ENCODE assay signal across 16 cellular contexts in the genomic region with DNA sequence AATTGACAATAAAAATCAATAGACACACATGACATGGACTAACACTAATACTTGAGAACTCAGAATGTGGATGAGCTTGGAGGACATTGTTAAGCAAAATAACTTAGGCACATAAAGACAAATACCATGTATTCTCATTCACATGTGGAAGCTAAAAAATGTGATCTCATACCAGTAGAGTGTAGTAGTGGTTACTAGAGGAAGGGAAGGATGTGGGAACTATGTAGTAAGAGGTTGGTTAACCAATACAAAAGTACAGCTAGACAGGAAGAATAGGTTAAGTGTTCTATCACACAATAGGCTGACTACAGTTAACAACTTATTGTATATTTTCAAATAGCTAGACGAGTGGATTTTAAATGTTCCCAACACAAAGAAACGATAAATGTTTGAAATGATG.
A peak's percentile ranks its signal among the peaks of the same experiment; 100 is the strongest.
DNase-seq lines count a peak whose midpoint lies in the region; ATAC-seq and TF ChIP-seq lines count a peak whose summit lies in the region.
"Had no signal": no experiment of that assay in that cellular context is flagged by ENCODE, and none has a peak within 500 bp of the region (broad histone marks: within the 10 kb centered on the region; RNA-seq: fewer than 3 reads in every experiment).

No MANE protein-coding gene starts in this region.

- H3K36me3 ChIP-seq in mammary epithelial cell (ENCODE audit: insufficient read depth, low read length) = no peaks in the 10 kb centered on the region
- H3K36me3 ChIP-seq: tibial nerve had no signal

- no peak overlapping the region for H3K27ac Mint-ChIP-seq in MCF 10A (ENCODE audit: low read depth, unreplicated experiment)
- H3K27ac Mint-ChIP-seq: brain had no signal

- no peak for TF ChIP-seq CTCF in mammary epithelial cell (conservative IDR thresholded peaks at IDR 0.05 in 1 of 2, IDR thresholded peaks at IDR 0.05 in 1 of 2; ENCODE audit: extremely low read depth in 1 of 2, insufficient read depth in 1 of 2, low read depth in 1 of 2, low read length in 2 of 2)
- TF ChIP-seq CTCF in MCF 10A (IDR thresholded peaks at IDR 0.05; ENCODE audit: unreplicated experiment) = no peak

- H3K9ac ChIP-seq in mammary epithelial cell (ENCODE audit: insufficient read depth, low read length) = no peak overlapping the region
- H3K9ac ChIP-seq: parathyroid adenoma had no signal

- H3K4me3 Mint-ChIP-seq in MCF 10A (ENCODE audit: unreplicated experiment) = no peak overlapping the region
- H3K4me3 Mint-ChIP-seq: brain had no signal

- intact Hi-C loops in mammary epithelial cell (cut with micrococcal nuclease) = no loop called here
- intact Hi-C loops in MCF 10A (cut with micrococcal nuclease) = no loop called here

- BruUV-seq in mammary epithelial cell (replicated peaks; lab: Mats Ljungman, UMichigan) (no TSS peak), MCF 10A (replicated peaks; lab: Mats Ljungman, UMichigan) (no TSS peak)

- H2AFZ ChIP-seq in mammary epithelial cell (ENCODE audit: low read depth, low read length) = no peak overlapping the region
- H2AFZ ChIP-seq: parathyroid adenoma had no signal

- H3K27me3 ChIP-seq in mammary epithelial cell (ENCODE audit: insufficient read depth, low read length) = no peaks in the 10 kb centered on the region
- H3K27me3 ChIP-seq: tibial nerve had no signal

- H3K9me3 ChIP-seq in mammary epithelial cell (replicated peaks; ENCODE audit: insufficient read depth, low read length) = no peaks in the 10 kb centered on the region
- H3K9me3 ChIP-seq: tibial nerve had no signal

- H3K79me2 ChIP-seq in mammary epithelial cell (ENCODE audit: insufficient read depth, low read length) = no peaks in the 10 kb centered on the region
- H3K79me2 ChIP-seq: parathyroid adenoma had no signal

- H3K36me3 Mint-ChIP-seq in MCF 10A (ENCODE audit: insufficient read depth, unreplicated experiment) = no peaks in the 10 kb centered on the region
- H3K36me3 Mint-ChIP-seq: brain had no signal

- CTCF ChIA-PET in mammary epithelial cell (lab: Charles Lee; ENCODE audit: low non-redundant PET) = no interaction called here
- CTCF ChIA-PET in MCF 10A (lab: Yijun Ruan, JAX) = no interaction called here

- no peaks in the 10 kb centered on the region for H3K4me1 ChIP-seq in mammary epithelial cell (ENCODE audit: insufficient read depth, low read length)
- H3K4me1 ChIP-seq: parathyroid adenoma, tibial nerve had no signal

- no peaks in the 10 kb centered on the region for H3K4me1 Mint-ChIP-seq in MCF 10A (ENCODE audit: insufficient read depth, unreplicated experiment)

- POLR2A ChIA-PET in MCF 10A (lab: Yijun Ruan, JAX) = no interaction called here

- H3K27ac ChIP-seq in mammary epithelial cell (ENCODE audit: insufficient read depth, low read depth, low read length) (no peak overlapping the region), caudate nucleus (ENCODE audit: low read depth, low read length) (no peak overlapping the region)
- H3K27ac ChIP-seq: parathyroid adenoma, tibial nerve had no signal

- dilution Hi-C loops in mammary epithelial cell (cut with HindIII; ENCODE audit: low sequenced_read_pairs) = no loop called here

- ATAC-seq in HG02884 (IDR thresholded peaks at IDR 0.05; ENCODE audit: unreplicated experiment) = no peak
- ATAC-seq: Panc1 had no signal

- no peak overlapping the region for H3K4me2 ChIP-seq in mammary epithelial cell (ENCODE audit: insufficient read depth, low read depth, low read length)

- H3K9me3 Mint-ChIP-seq in MCF 10A (ENCODE audit: unreplicated experiment) = no peaks in the 10 kb centered on the region

- in situ Hi-C loops in mammary epithelial cell (cut with MboI; ENCODE audit: low sequenced_read_pairs in 2 of 2) = no loop called here

- peak; percentile 26 for DNase-seq in mammary epithelial cell
- no peak for DNase-seq in MCF 10A (ENCODE audit: unreplicated experiment)
- peak; percentile 83 for DNase-seq in SKM-1 (lab: John Stamatoyannopoulos, UW; ENCODE audit: unreplicated experiment)
- DNase-seq in fibroblast of peridontal ligament (ENCODE audit: extremely low read depth) = peak; percentile 12
- DNase-seq in A172 (ENCODE audit: low spot score) = no peak
- DNase-seq in cerebellum (ENCODE audit: low spot score) = no peak
- DNase-seq in caudate nucleus (lab: John Stamatoyannopoulos, UW) = no peak
- DNase-seq: effector memory CD4-positive, alpha-beta T cell; Karpas-422; NCI-H2171 treated with DMSO at 0.1 percent for 48 hours; stimulated activated CD4-positive, alpha-beta T cell treated with anti-CD3 and anti-CD28 coated beads, Interleukin-15, amount 100 ng/mL, for 24 hours had no signal

- WGBS in mammary epithelial cell (ENCODE audit: low coverage, missing lambda C conversion rate) = 34% methylated on average over 2 of the region's 2 CpGs

- H3K4me3 ChIP-seq in mammary epithelial cell (replicated peaks in 1 of 3; ENCODE audit: insufficient read depth in 1 of 3, low read depth in 2 of 3, low read length in 3 of 3) = no peak overlapping the region
- H3K4me3 ChIP-seq: tibial nerve had no signal

- no peaks in the 10 kb centered on the region for H3K27me3 Mint-ChIP-seq in MCF 10A (ENCODE audit: insufficient read depth, unreplicated experiment)
- H3K27me3 Mint-ChIP-seq: brain had no signal

- H4K20me1 ChIP-seq in mammary epithelial cell (ENCODE audit: insufficient read depth, low read length) = no peaks in the 10 kb centered on the region

Comparison
In these comparisons a context has a peak if more than half of its experiments do, and no peak if none do; other contexts are left out.
1. DNase-seq: peak in mammary epithelial cell (single experiment), SKM-1 (single experiment) and fibroblast of peridontal ligament (single experiment); none in MCF 10A (single experiment), A172 (single experiment), cerebellum (single experiment) and caudate nucleus (0 of 61).